ENCODE assay signal across 1 cellular context in genomic region chr11:3437441-3437840, GRCh38.
TF ChIP-seq lines count a peak whose summit lies in the region.
"Not testable (repeated sequence)": the region's sequence is repeated elsewhere in the genome, so short reads cannot be mapped to it uniquely, and the experiment has no call there.

No MANE protein-coding gene starts in this region.

TF ChIP-seq in K562, 482 proteins besides CTCF, POLR2A, EP300 and RAD21 (continued from another document and continues in another):
- TF ChIP-seq ELF4 (CRISPR knock-in tag; IDR thresholded peaks at IDR 0.05) (peak; percentile 32; the same call in 1 of the 2 replicates), NRF1 (conservative IDR thresholded peaks at IDR 0.05 in 1 of 2, IDR thresholded peaks at IDR 0.05 in 1 of 2) (peak in 1 of 2 experiments; percentile 12; a peak in 1 of 4 replicates), MLLT1 (IDR thresholded peaks at IDR 0.05) (peak in 1 of 2 experiments; percentile 97; a peak in 2 of 4 replicates), ZBTB2 (IDR thresholded peaks at IDR 0.05) (peak; percentile 64; the same call in 1 of the 2 replicates), CBFA2T2 (conservative IDR thresholded peaks at IDR 0.05) (peak; percentile 40; the same call in 1 of the 2 replicates), EHMT2 (IDR thresholded peaks at IDR 0.05) (peak; percentile 66; the same call in 1 of the 2 replicates), TRIM24 (IDR thresholded peaks at IDR 0.05) (peak in 1 of 2 experiments; percentile 59; a peak in 1 of 4 replicates), TRIM28 (IDR thresholded peaks at IDR 0.05) (0 out of 2 replicates have a peak, but pooled peaks have one; percentile 36), SMARCA4 (IDR thresholded peaks at IDR 0.05) (peak; percentile 78), MBD2 (IDR thresholded peaks at IDR 0.05; ENCODE audit: borderline replicate concordance, low read depth) (peak; percentile 14; the same call in 1 of the 2 replicates), TAL1 (IDR thresholded peaks at IDR 0.05) (peak; percentile 35; the same call in 1 of the 2 replicates), ZNF316 (IDR thresholded peaks at IDR 0.05) (peak; percentile 100), UBTF (IDR thresholded peaks at IDR 0.05; ENCODE audit: borderline replicate concordance in 1 of 2, low read depth in 2 of 2, low read length in 2 of 2) (0 out of 4 replicates have a peak, but pooled peaks of 1 of the 2 experiments have one; percentile 37), JUND (IDR thresholded peaks at IDR 0.05; ENCODE audit: borderline replicate concordance, low read depth, low read length) (peak; percentile 59; the same call in 1 of the 2 replicates), JUND (tag; IDR thresholded peaks at IDR 0.05; ENCODE audit: borderline replicate concordance, low read depth, low read length) (peak; percentile 29; the same call in 1 of the 3 replicates), TCF3 (CRISPR knock-in tag; IDR thresholded peaks at IDR 0.05) (peak; percentile 18; the same call in 1 of the 2 replicates), PRDM10 (IDR thresholded peaks at IDR 0.05; ENCODE audit: partially characterized antibody) (peak; percentile 7), MAFK (IDR thresholded peaks at IDR 0.05; ENCODE audit: low read length) (peak; percentile 98), HDAC1 (IDR thresholded peaks at IDR 0.05) (peak in 1 of 2 experiments; percentile 69; a peak in 2 of 4 replicates), NFE2 (IDR thresholded peaks at IDR 0.05; ENCODE audit: low read depth) (peak; percentile 96), ZBTB17 (CRISPR knock-in tag; IDR thresholded peaks at IDR 0.05) (peak; percentile 94), CC2D1A (IDR thresholded peaks at IDR 0.05) (0 out of 2 replicates have a peak, but pooled peaks have one; percentile 15), MGA (IDR thresholded peaks at IDR 0.05) (0 out of 2 replicates have a peak, but pooled peaks have one; percentile 17), TEAD4 (IDR thresholded peaks at IDR 0.05; ENCODE audit: low read length) (peak; percentile 24; the same call in 1 of the 2 replicates), MAX (CRISPR knock-in tag; IDR thresholded peaks at IDR 0.05) (peak; percentile 18; the same call in 1 of the 2 replicates), ZEB2 (IDR thresholded peaks at IDR 0.05) (peak; percentile 33; the same call in 1 of the 2 replicates), SPI1 (IDR thresholded peaks at IDR 0.05; ENCODE audit: borderline replicate concordance, low read depth, low read length) (peak; percentile 35; the same call in 1 of the 2 replicates), SOX6 (IDR thresholded peaks at IDR 0.05) (0 out of 2 replicates have a peak, but pooled peaks have one; percentile 25), RCOR1 (IDR thresholded peaks at IDR 0.05; ENCODE audit: borderline replicate concordance in 1 of 2, low read depth in 2 of 2, low read length in 2 of 2) (peak in 1 of 2 experiments; percentile 62; a peak in 1 of 4 replicates)
- not testable (repeated sequence) for TF ChIP-seq TEAD4 (CRISPR knock-in tag; IDR thresholded peaks at IDR 0.05; ENCODE audit: borderline replicate concordance)
